ENCODE assay signal across 19 cellular contexts in the genomic region with DNA sequence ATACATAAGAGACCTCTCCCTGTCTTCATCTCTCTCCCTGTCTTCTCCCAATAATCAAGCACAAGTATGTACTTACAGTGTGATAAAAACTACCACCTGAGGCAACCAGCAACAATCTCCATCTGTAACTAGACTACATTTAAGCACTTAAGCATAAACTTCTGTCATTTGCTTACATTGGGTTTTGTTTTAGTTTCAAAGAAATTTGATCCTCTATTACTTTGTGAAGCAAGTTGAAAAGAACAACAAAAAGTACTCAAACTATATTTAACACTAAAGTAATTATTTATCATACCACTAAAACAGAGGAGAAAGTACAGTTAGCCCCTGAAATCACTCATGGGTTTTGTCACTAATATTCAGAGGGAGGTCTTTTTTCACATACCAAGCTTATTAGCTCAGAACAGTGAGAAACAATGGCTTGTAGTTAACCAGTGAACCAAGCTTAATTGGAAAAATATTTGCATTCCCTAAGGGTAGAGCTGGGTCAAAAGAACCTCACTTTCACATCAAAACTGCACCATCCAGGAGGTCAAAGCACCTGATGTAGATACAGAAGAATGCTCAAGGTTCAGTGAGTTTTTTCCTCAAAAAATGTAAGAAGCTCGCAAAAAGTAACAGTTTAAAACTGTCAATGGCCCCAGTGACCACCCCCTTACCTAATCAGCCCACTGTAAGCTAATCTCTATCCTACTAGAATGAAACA. TPM values are rescaled to one million over a fixed set of nuclear protein-coding genes. Genes with fewer than 3 reads are reported as not detected.
A peak's percentile ranks its signal among the peaks of the same experiment; 100 is the strongest.
DNase-seq lines count a peak whose midpoint lies in the region; ATAC-seq, FAIRE-seq and TF ChIP-seq lines count a peak whose summit lies in the region.
"Had no signal": no experiment of that assay in that cellular context is flagged by ENCODE, and none has a peak within 500 bp of the region (broad histone marks: within the 10 kb centered on the region; RNA-seq: fewer than 3 reads in every experiment).

No MANE protein-coding gene starts in this region.

- H2AK5ac ChIP-seq in mesenchymal stem cell (ENCODE audit: low read length, severe bottlenecking): no peak overlapping the region

- TF ChIP-seq POLR2A in HepG2 (IDR thresholded peaks at IDR 0.05; ENCODE audit: insufficient read depth in 1 of 2, low read depth in 2 of 2, low read length in 2 of 2) (no peak), right lobe of liver (IDR thresholded peaks at IDR 0.05) (no peak)

- DNase-seq in HepG2 (ENCODE audit: low spot score) (peak; percentile 94), right lobe of liver (no peak), astrocyte of the spinal cord (ENCODE audit: low read depth, low spot score) (peak; percentile 41), mesenchymal stem cell (peak; percentile 7), NCI-H774 (lab: John Stamatoyannopoulos, UW) (no peak), Kasumi-1 (lab: John Stamatoyannopoulos, UW) (no peak), NCI-H146 treated with DMSO at 0.1 percent for 48 hours (lab: John Stamatoyannopoulos, UW; ENCODE audit: unreplicated experiment) (no peak)
- no peak for DNase-seq in activated CD8-positive, alpha-beta memory T cell treated with anti-CD3 and anti-CD28 coated beads for 24 hours
- DNase-seq: activated naive CD4-positive, alpha-beta T cell treated with Interleukin-2 at 50 U/mL for 16 hours; central memory CD4-positive, alpha-beta T cell; heart left ventricle; MV-4-11; stimulated activated naive CD4-positive, alpha-beta T cell treated with Interleukin-2 at 50 U/mL for 16 hours; WERI-Rb-1 had no signal

- H3K23ac ChIP-seq in mesenchymal stem cell (ENCODE audit: low read length in 2 of 2): no peak overlapping the region

- H4K20me1 ChIP-seq in HepG2 (ENCODE audit: insufficient read depth, low read length): no peaks in the 10 kb centered on the region

- peaks cover 83% of the 10 kb centered on the region for H3K79me2 ChIP-seq in HepG2 (ENCODE audit: insufficient read depth, low read length)

- WGBS in HepG2 (ENCODE audit: low lambda C conversion rate): 0% methylated on average over 1 of the region's 1 CpG
- WGBS in right lobe of liver (ENCODE audit: insufficient coverage, low coverage, low lambda C conversion rate, missing lambda C conversion rate): 63% methylated on average over 1 of the region's 1 CpG
- WGBS in mesenchymal stem cell: no CpG with 5 or more reads among the region's 1 CpG

- H2BK5ac ChIP-seq in mesenchymal stem cell (ENCODE audit: low read depth, low read length, poor library complexity, severe bottlenecking): peak overlapping the region; percentile 99

- H3K36me3 ChIP-seq in HepG2 (replicated peaks in 1 of 2; ENCODE audit: control insufficient read depth in 1 of 2, insufficient read depth in 2 of 2, low read length in 2 of 2): no peaks in the 10 kb centered on the region; a peak in 2 of 5 replicates
- H3K36me3 ChIP-seq in right lobe of liver: no peaks in the 10 kb centered on the region
- no peaks in the 10 kb centered on the region for H3K36me3 ChIP-seq in mesenchymal stem cell (ENCODE audit: control insufficient read depth in 1 of 2, insufficient read depth in 2 of 2, low read depth in 1 of 2, low read length in 2 of 2)
- H3K36me3 ChIP-seq: heart left ventricle, WERI-Rb-1 had no signal

- H3K27ac ChIP-seq in HepG2 (ENCODE audit: extremely low read length, insufficient read depth, low read length): peak overlapping the region; percentile 86
- no peak overlapping the region for H3K27ac ChIP-seq in right lobe of liver
- H3K27ac ChIP-seq in mesenchymal stem cell (ENCODE audit: low read length, poor library complexity, severe bottlenecking): peak overlapping the region; percentile 99
- H3K27ac ChIP-seq: heart left ventricle, skin epidermis, WERI-Rb-1 had no signal

- no peak overlapping the region for H2BK15ac ChIP-seq in mesenchymal stem cell (ENCODE audit: low read depth, poor library complexity, severe bottlenecking)

- no peak for TF ChIP-seq CTCF in HepG2 (CRISPR knock-in tag; IDR thresholded peaks at IDR 0.05)
- TF ChIP-seq CTCF in right lobe of liver (IDR thresholded peaks at IDR 0.05): no peak
- no peak for TF ChIP-seq CTCF in astrocyte of the spinal cord (IDR thresholded peaks at IDR 0.05; ENCODE audit: low read depth, low read length)

- peak overlapping the region; percentile 63 for H3K4me2 ChIP-seq in HepG2 (ENCODE audit: low read depth, low read length)
- H3K4me2 ChIP-seq in mesenchymal stem cell (ENCODE audit: low read length, poor library complexity, severe bottlenecking): no peak overlapping the region

- CTCF ChIA-PET in HepG2 (lab: Yijun Ruan, JAX; ENCODE audit: low intra/inter-chr PET ratio, low total read pairs): no interaction called here

- intact Hi-C loops in HepG2 (cut with micrococcal nuclease; ENCODE audit: unreplicated experiment) (loop anchor here (5.0 kb wide), 1 partner anchor 41 kb away; no protein-coding TSS in a partner anchor), right lobe of liver (cut with DNase I) (no loop called here)

- ATAC-seq in HepG2 (peak; percentile 97), right lobe of liver (no peak)
- ATAC-seq: heart left ventricle, SK-N-SH treated with all-trans-retinoic acid at 6 μM for 48 hours had no signal

- BruUV-seq in HepG2 (replicated peaks; lab: Mats Ljungman, UMichigan): no TSS peak

- H3K4me1 ChIP-seq in HepG2 (ENCODE audit: insufficient read depth, low read length) (peaks cover 92% of the 10 kb centered on the region), right lobe of liver (no peaks in the 10 kb centered on the region), mesenchymal stem cell (ENCODE audit: control insufficient read depth, insufficient read depth, low read depth, low read length) (peaks cover 6% of the 10 kb centered on the region)
- H3K4me1 ChIP-seq: heart left ventricle had no signal

- no peak for TF ChIP-seq RAD21 in HepG2 (CRISPR knock-in tag; IDR thresholded peaks at IDR 0.05)

- no peak overlapping the region for H4K8ac ChIP-seq in mesenchymal stem cell (ENCODE audit: low read length)

- H3K27me3 ChIP-seq in HepG2 (ENCODE audit: control insufficient read depth in 1 of 2, insufficient read depth in 2 of 2, low read length in 2 of 2) (no peaks in the 10 kb centered on the region), right lobe of liver (no peaks in the 10 kb centered on the region), mesenchymal stem cell (ENCODE audit: control insufficient read depth in 1 of 2, insufficient read depth in 1 of 2, low read length in 2 of 2) (no peaks in the 10 kb centered on the region)

- no peak overlapping the region for H3K4ac ChIP-seq in mesenchymal stem cell (ENCODE audit: low read depth in 1 of 2, low read length in 2 of 2)

- in situ Hi-C loops in HepG2 (cut with HindIII; ENCODE audit: extremely low pct_ligation_motif_present, low pct_unique_long_range_greater_than_20kb): no loop called here
- in situ Hi-C loops in astrocyte of the spinal cord (cut with HindIII; ENCODE audit: low sequenced_read_pairs): no loop called here

- peak overlapping the region in 2 of 3 experiments; percentile 5 to 32; a peak in 1 of 6 replicates for H3K4me3 ChIP-seq in HepG2 (replicated peaks in 1 of 3; ENCODE audit: insufficient read depth in 1 of 3, low read depth in 2 of 3, low read length in 3 of 3)
- H3K4me3 ChIP-seq in right lobe of liver: no peak overlapping the region
- no peak overlapping the region for H3K4me3 ChIP-seq in astrocyte of the spinal cord (ENCODE audit: low read depth, low read length)
- H3K4me3 ChIP-seq in mesenchymal stem cell (ENCODE audit: insufficient read depth in 1 of 2, low read depth in 1 of 2, low read length in 2 of 2): no peak overlapping the region
- H3K4me3 ChIP-seq: heart left ventricle, skin epidermis had no signal

- H3K9me3 ChIP-seq in HepG2 (ENCODE audit: low read length) (no peaks in the 10 kb centered on the region), right lobe of liver (no peaks in the 10 kb centered on the region), mesenchymal stem cell (ENCODE audit: control insufficient read depth, low read length) (no peaks in the 10 kb centered on the region)
- H3K9me3 ChIP-seq: heart left ventricle had no signal

- peak; percentile 51 to 77; a peak in 2 of 4 replicates for TF ChIP-seq EP300 in HepG2 (IDR thresholded peaks at IDR 0.05; ENCODE audit: low read depth in 2 of 2, low read length in 2 of 2)
- TF ChIP-seq EP300 in HepG2 (CRISPR knock-in tag; IDR thresholded peaks at IDR 0.05; ENCODE audit: borderline replicate concordance): no peak; the same call in 1 of the 2 replicates

- no peak overlapping the region for H2BK120ac ChIP-seq in mesenchymal stem cell (ENCODE audit: low read depth, low read length)

- no peak overlapping the region for H3K18ac ChIP-seq in mesenchymal stem cell (ENCODE audit: low read depth in 1 of 2, low read length in 2 of 2)

- H3K79me1 ChIP-seq in mesenchymal stem cell (replicated peaks; ENCODE audit: low read length, poor library complexity, severe bottlenecking): peaks cover 4% of the 10 kb centered on the region

- H3K14ac ChIP-seq in mesenchymal stem cell (ENCODE audit: low read length in 2 of 2): no peak overlapping the region

- peak overlapping the region; percentile 69 for H3K9ac ChIP-seq in HepG2 (ENCODE audit: insufficient read depth, low read depth, low read length)
- no peak overlapping the region for H3K9ac ChIP-seq in mesenchymal stem cell (ENCODE audit: low read length)

- H2AFZ ChIP-seq in HepG2 (ENCODE audit: low read length): no peak overlapping the region
- no peak overlapping the region for H2AFZ ChIP-seq in mesenchymal stem cell (ENCODE audit: low read depth, low read length)

- H2BK12ac ChIP-seq in mesenchymal stem cell (ENCODE audit: low read length in 2 of 2): no peak overlapping the region

- H4K91ac ChIP-seq in mesenchymal stem cell (ENCODE audit: low read length): no peak overlapping the region

- peak; percentile 85 for FAIRE-seq in HepG2 (lab: Jason Lieb, UNC)
- FAIRE-seq: endothelial cell of umbilical vein, GM18507, urothelium cell line had no signal

- POLR2A ChIA-PET in HepG2 (lab: Yijun Ruan, JAX): interaction anchor here (0.9 to 1.6 kb wide), 6 partner anchors 9 to 34 kb away, joined by 3 to 7 read pairs (median 4); a partner anchor contains a TSS

RNA-seq across cellular contexts. Expression of a gene that starts 34.1 kb away (rescaled TPM):
- total RNA-seq in HepG2 (2016; rRNA removed; fragmentation: Illumina TruSeq; extraction: Trizol) (36.2 and 40.4 TPM in 2 replicates), right lobe of liver (1 to 10 TPM in 3 of 6 experiments, under 1 TPM in 3; 0.68 to 3.8 (median 0.92) TPM)
- 23.4 and 24.8 TPM in 2 replicates for total RNA-seq in HepG2 (2016; cell fraction: cytosol; rRNA removed; fragmentation: Illumina TruSeq; extraction: Trizol; ENCODE audit: low read depth)
- total RNA-seq in HepG2 (2016; cell fraction: insoluble cytoplasmic fraction; rRNA removed; fragmentation: Illumina TruSeq; extraction: Trizol): 34.4 and 42.0 TPM in 2 replicates
- total RNA-seq in HepG2 (2016; cell fraction: membrane; rRNA removed; fragmentation: Illumina TruSeq; extraction: Trizol): 13.9 and 16.3 TPM in 2 replicates
- total RNA-seq in HepG2 (2016; cell fraction: nucleus; rRNA removed; fragmentation: Illumina TruSeq; extraction: Trizol): 34.1 and 37.7 TPM in 2 replicates
- polyA plus RNA-seq in HepG2 (2011; rRNA removed): 6.5 and 9.0 TPM in 2 replicates
- polyA plus RNA-seq in HepG2 (2011; cell fraction: cytosol; rRNA removed): 4.7 and 6.5 TPM in 2 replicates
- polyA plus RNA-seq in HepG2 (2011; cell fraction: nucleus; rRNA removed): 8.1 and 9.5 TPM in 2 replicates
- 17.9 and 50.5 TPM in 2 replicates for polyA plus RNA-seq in HepG2 (2012)
- polyA plus RNA-seq in HepG2 (2016; cell fraction: cytosol; fragmentation: Illumina TruSeq; extraction: Trizol; ENCODE audit: low read depth): 4.5 and 5.8 TPM in 2 replicates
- polyA plus RNA-seq in HepG2 (2016; cell fraction: insoluble cytoplasmic fraction; fragmentation: Illumina TruSeq; extraction: Trizol; ENCODE audit: low read depth): 33.2 and 33.9 TPM in 2 replicates
- polyA plus RNA-seq in HepG2 (2016; cell fraction: membrane; fragmentation: Illumina TruSeq; extraction: Trizol; ENCODE audit: low read depth): 6.3 and 6.7 TPM in 2 replicates
- 25.2 and 32.0 TPM in 2 replicates for polyA plus RNA-seq in HepG2 (2016; cell fraction: nucleus; fragmentation: Illumina TruSeq; extraction: Trizol; ENCODE audit: insufficient read depth, low read depth)
- polyA minus RNA-seq in HepG2 (2011; rRNA and poly(A)+ RNA removed; ENCODE audit: low replicate concordance): 0.05 and 14.8 TPM in 2 replicates
- 9.5 and 14.1 TPM in 2 replicates for polyA minus RNA-seq in HepG2 (2011; cell fraction: cytosol; rRNA and poly(A)+ RNA removed)
- 26.1 and 43.1 TPM in 2 replicates for polyA minus RNA-seq in HepG2 (2011; cell fraction: nucleus; rRNA and poly(A)+ RNA removed)
- 0.04 TPM for polyA plus RNA-seq in mesenchymal stem cell (2013, experiment 1 of 2)
- polyA plus RNA-seq in mesenchymal stem cell (2013, experiment 2 of 2): 0.08 TPM
- total RNA-seq: endothelial cell of umbilical vein had no signal
- polyA plus RNA-seq: endothelial cell of umbilical vein, heart left ventricle had no signal

Comparison
In these comparisons a context has a peak if more than half of its experiments do, and no peak if none do; other contexts are left out.
1. DNase-seq: peak in HepG2 (single experiment), astrocyte of the spinal cord (single experiment) and mesenchymal stem cell (single experiment); none in right lobe of liver (0 of 3), NCI-H774 (single experiment), Kasumi-1 (0 of 2), NCI-H146 treated with DMSO at 0.1 percent for 48 hours (single experiment) and activated CD8-positive, alpha-beta memory T cell treated with anti-CD3 and anti-CD28 coated beads for 24 hours (single experiment).
2. H3K27ac ChIP-seq: peak in HepG2 (single experiment) and mesenchymal stem cell (single experiment); none in right lobe of liver (0 of 3).
3. H3K4me3 ChIP-seq: peak in HepG2 (2 of 3); none in right lobe of liver (0 of 3), astrocyte of the spinal cord (single experiment) and mesenchymal stem cell (0 of 2).